In genomic region chr3:52247455-52248164, GRCh38 we compare ENCODE assay signal across 12 cellular contexts. TPM values are rescaled to one million over a fixed set of nuclear protein-coding genes. Genes with fewer than 3 reads are reported as not detected.
DNase-seq lines count a peak whose midpoint lies in the region; ATAC-seq and TF ChIP-seq lines count a peak whose summit lies in the region.
"Had no signal": no experiment of that assay in that cellular context is flagged by ENCODE, and none has a peak within 500 bp of the region (broad histone marks: within the 10 kb centered on the region; RNA-seq: fewer than 3 reads in every experiment).

No MANE protein-coding gene starts in this region.

- H3K27ac ChIP-seq in BLaER1 = peak overlapping the region; percentile 15; the same call in 1 of the 2 replicates

- ATAC-seq in omental fat pad (ENCODE audit: low FRiP score) = no peak
- ATAC-seq in HG03457 (IDR thresholded peaks at IDR 0.05; ENCODE audit: unreplicated experiment) = no peak

- peaks cover 50% of the 10 kb centered on the region for H3K4me1 ChIP-seq in BLaER1

- peak overlapping the region; percentile 81 for H3K27ac Mint-ChIP-seq in activated T-helper 2 cell treated with anti-CD3 and anti-CD28 coated beads, Interferon-gamma antibody, Interleukin-2, Interleukin-4, amounts not matched to agents 10 μg/mL and 5 μg/mL and 100 μg/mL, durations not matched to agents 14 hours and 24 hours and 36 hours
- peak overlapping the region; percentile 64 for H3K27ac Mint-ChIP-seq in mesothelial cell of epicardium

- peaks cover 47% of the 10 kb centered on the region for H3K36me3 ChIP-seq in BLaER1

- peak overlapping the region; percentile 83 for H3K4me3 Mint-ChIP-seq in activated T-helper 2 cell treated with anti-CD3 and anti-CD28 coated beads, Interferon-gamma antibody, Interleukin-2, Interleukin-4, amounts not matched to agents 10 μg/mL and 5 μg/mL and 100 μg/mL, durations not matched to agents 14 hours and 24 hours and 36 hours (ENCODE audit: low read depth)
- H3K4me3 Mint-ChIP-seq in mesothelial cell of epicardium = no peak overlapping the region

- H3K27me3 ChIP-seq in BLaER1 = no peaks in the 10 kb centered on the region

- no peak overlapping the region for H3K4me3 ChIP-seq in BLaER1
- peak overlapping the region; percentile 65 for H3K4me3 ChIP-seq in GM12864 (ENCODE audit: low read depth, low read length)

- H3K4me2 ChIP-seq in BLaER1 = no peak overlapping the region

- H3K27me3 Mint-ChIP-seq in activated T-helper 2 cell treated with anti-CD3 and anti-CD28 coated beads, Interferon-gamma antibody, Interleukin-2, Interleukin-4, amounts not matched to agents 10 μg/mL and 5 μg/mL and 100 μg/mL, durations not matched to agents 14 hours and 24 hours and 36 hours (ENCODE audit: low read depth) = no peaks in the 10 kb centered on the region
- H3K27me3 Mint-ChIP-seq in mesothelial cell of epicardium (ENCODE audit: low read depth) = no peaks in the 10 kb centered on the region

- H3K9ac ChIP-seq in BLaER1 = no peak overlapping the region

- intact Hi-C loops in activated T-helper 2 cell treated with anti-CD3 and anti-CD28 coated beads, Interferon-gamma antibody, Interleukin-2, Interleukin-4, amounts not matched to agents 10 μg/mL and 5 μg/mL and 100 μg/mL, durations not matched to agents 14 hours and 24 hours and 36 hours (cut with micrococcal nuclease) = no loop called here

- peaks cover 52% of the 10 kb centered on the region for H3K4me1 Mint-ChIP-seq in activated T-helper 2 cell treated with anti-CD3 and anti-CD28 coated beads, Interferon-gamma antibody, Interleukin-2, Interleukin-4, amounts not matched to agents 10 μg/mL and 5 μg/mL and 100 μg/mL, durations not matched to agents 14 hours and 24 hours and 36 hours (ENCODE audit: low read depth)
- peaks cover 8% of the 10 kb centered on the region for H3K4me1 Mint-ChIP-seq in mesothelial cell of epicardium

- no peaks in the 10 kb centered on the region for H3K9me3 Mint-ChIP-seq in activated T-helper 2 cell treated with anti-CD3 and anti-CD28 coated beads, Interferon-gamma antibody, Interleukin-2, Interleukin-4, amounts not matched to agents 10 μg/mL and 5 μg/mL and 100 μg/mL, durations not matched to agents 14 hours and 24 hours and 36 hours
- H3K9me3 Mint-ChIP-seq in mesothelial cell of epicardium = no peaks in the 10 kb centered on the region

- DNase-seq in GM12864 (ENCODE audit: low read depth) = no peak
- DNase-seq in activated T-helper 2 cell treated with anti-CD3 and anti-CD28 coated beads, Interferon-gamma antibody, Interleukin-2, Interleukin-4, amounts not matched to agents 10 μg/mL and 5 μg/mL and 100 μg/mL, durations not matched to agents 14 hours and 24 hours and 36 hours (ENCODE audit: low spot score) = no peak
- no peak for DNase-seq in mesothelial cell of epicardium (ENCODE audit: low spot score in 2 of 2, unreplicated experiment in 2 of 2)
- no peak for DNase-seq in AG08396 (ENCODE audit: low spot score)
- no peak for DNase-seq in omental fat pad (ENCODE audit: low spot score)
- no peak for DNase-seq in stimulated activated CD4-positive, alpha-beta T cell treated with anti-CD3 and anti-CD28 coated beads, Interleukin-12 subunit alpha, Interleukin-12 subunit beta, amount 100 ng/mL, for 4 hours
- DNase-seq: central memory CD4-positive, alpha-beta T cell; foreskin melanocyte; SIG-M5 had no signal

- H3K36me3 Mint-ChIP-seq in activated T-helper 2 cell treated with anti-CD3 and anti-CD28 coated beads, Interferon-gamma antibody, Interleukin-2, Interleukin-4, amounts not matched to agents 10 μg/mL and 5 μg/mL and 100 μg/mL, durations not matched to agents 14 hours and 24 hours and 36 hours (ENCODE audit: low read depth) = peaks cover 56% of the 10 kb centered on the region
- peaks cover 3% of the 10 kb centered on the region for H3K36me3 Mint-ChIP-seq in mesothelial cell of epicardium

- TF ChIP-seq CTCF in GM12864 (IDR thresholded peaks at IDR 0.05; ENCODE audit: low read depth, low read length, missing control alignments) (no peak), mesothelial cell of epicardium (IDR thresholded peaks at IDR 0.05; ENCODE audit: unreplicated experiment) (no peak), omental fat pad (IDR thresholded peaks at IDR 0.05) (no peak)

- H4K20me1 ChIP-seq in BLaER1 = peaks cover 16% of the 10 kb centered on the region

- no peaks in the 10 kb centered on the region for H3K9me3 ChIP-seq in BLaER1

RNA-seq across cellular contexts. Expression of gene PPM1M, which starts 2.1 kb away (rescaled TPM):
- total RNA-seq in activated T-helper 2 cell treated with anti-CD3 and anti-CD28 coated beads, Interferon-gamma antibody, Interleukin-2, Interleukin-4, amounts not matched to agents 10 μg/mL and 5 μg/mL and 100 μg/mL, durations not matched to agents 14 hours and 24 hours and 36 hours = 44.7 and 46.4 TPM in 2 replicates
- total RNA-seq in mesothelial cell of epicardium = 10.6 to 11.8 TPM (median 11.6 TPM) in 3 replicates
- 10 to 100 TPM; 17.0 to 32.2 (median 23.9) TPM for total RNA-seq in omental fat pad

RNA-seq across cellular contexts. Expression of gene TWF2, which starts 8.7 kb away (rescaled TPM):
- 89.7 and 91.1 TPM in 2 replicates for total RNA-seq in activated T-helper 2 cell treated with anti-CD3 and anti-CD28 coated beads, Interferon-gamma antibody, Interleukin-2, Interleukin-4, amounts not matched to agents 10 μg/mL and 5 μg/mL and 100 μg/mL, durations not matched to agents 14 hours and 24 hours and 36 hours
- 26.6 to 30.6 TPM (median 28.7 TPM) in 3 replicates for total RNA-seq in mesothelial cell of epicardium
- total RNA-seq in omental fat pad = 100 to 1,000 TPM in 1 of 4 donors, 10 to 100 TPM in 3; 50.1 to 116 (median 78.3) TPM

RNA-seq across cellular contexts. Expression of gene TLR9, which starts 22.2 kb away (rescaled TPM):
- total RNA-seq in activated T-helper 2 cell treated with anti-CD3 and anti-CD28 coated beads, Interferon-gamma antibody, Interleukin-2, Interleukin-4, amounts not matched to agents 10 μg/mL and 5 μg/mL and 100 μg/mL, durations not matched to agents 14 hours and 24 hours and 36 hours = 0.32 and 0.50 TPM in 2 replicates
- total RNA-seq in mesothelial cell of epicardium (0.16 to 0.23 TPM in 2 of 3 replicates, not detected in the other), omental fat pad (under 1 TPM in 1 of 4 donors, not detected in 3; 0.19 TPM)
- total RNA-seq: liver had no signal

RNA-seq across cellular contexts. Expression of gene WDR82, which starts 30.8 kb away (rescaled TPM):
- total RNA-seq in activated T-helper 2 cell treated with anti-CD3 and anti-CD28 coated beads, Interferon-gamma antibody, Interleukin-2, Interleukin-4, amounts not matched to agents 10 μg/mL and 5 μg/mL and 100 μg/mL, durations not matched to agents 14 hours and 24 hours and 36 hours = 101 and 103 TPM in 2 replicates
- 99.0 to 105 TPM (median 101 TPM) in 3 replicates for total RNA-seq in mesothelial cell of epicardium
- 10 to 100 TPM; 42.9 to 56.9 (median 51.4) TPM for total RNA-seq in omental fat pad

RNA-seq across cellular contexts. Expression of gene GLYCTK, which starts 40.0 kb away (rescaled TPM):
- 16.6 and 16.8 TPM in 2 replicates for total RNA-seq in activated T-helper 2 cell treated with anti-CD3 and anti-CD28 coated beads, Interferon-gamma antibody, Interleukin-2, Interleukin-4, amounts not matched to agents 10 μg/mL and 5 μg/mL and 100 μg/mL, durations not matched to agents 14 hours and 24 hours and 36 hours
- total RNA-seq in mesothelial cell of epicardium = 9.0 to 10.7 TPM (median 10.6 TPM) in 3 replicates
- total RNA-seq in omental fat pad = 10 to 100 TPM; 12.7 to 63.5 (median 41.4) TPM
